ENCODE assay signal across 8 cellular contexts in genomic region chr17:45425125-45425983, GRCh38. TPM values are rescaled to one million over a fixed set of nuclear protein-coding genes. Genes with fewer than 3 reads are reported as not detected.
DNase-seq lines count a peak whose midpoint lies in the region; ATAC-seq, FAIRE-seq and TF ChIP-seq lines count a peak whose summit lies in the region.

No MANE protein-coding gene starts in this region.

- H3K4me1 ChIP-seq in adipocyte (ENCODE audit: control insufficient read depth, insufficient read depth, low read length) (no peaks in the 10 kb centered on the region), upper lobe of right lung (peaks cover 16% of the 10 kb centered on the region)

- no peak overlapping the region for H3K9ac ChIP-seq in adipocyte (ENCODE audit: low read length)

- TF ChIP-seq CTCF in upper lobe of right lung (IDR thresholded peaks at IDR 0.05): peak; percentile 22

- peak; percentile 92 for DNase-seq in ELF-1 (ENCODE audit: low read depth, low spot score)
- peak; percentile 55 for DNase-seq in NCI-H2029 (lab: John Stamatoyannopoulos, UW)
- peak; percentile 66 for DNase-seq in adipocyte (ENCODE audit: low read depth)
- peak; percentile 72 for DNase-seq in iPS-NIHi11 (ENCODE audit: low spot score)
- peak; percentile 91 for DNase-seq in upper lobe of right lung
- no peak for DNase-seq in NCI-H1092 treated with DMSO at 0.1 percent for 48 hours (lab: John Stamatoyannopoulos, UW)
- no peak for DNase-seq in frontal cortex (ENCODE audit: low spot score in 2 of 2)
- DNase-seq in GOT3 (lab: John Stamatoyannopoulos, UW): no peak

- peak; percentile 81 for ATAC-seq in upper lobe of right lung

- H3K27ac ChIP-seq in upper lobe of right lung: peak overlapping the region; percentile 71

- intact Hi-C loops in upper lobe of right lung (cut with DNase I): no loop called here

- H3K36me3 ChIP-seq in adipocyte (ENCODE audit: control insufficient read depth, insufficient read depth, low read length, severe bottlenecking) (no peaks in the 10 kb centered on the region), upper lobe of right lung (no peaks in the 10 kb centered on the region)

- FAIRE-seq in frontal cortex (lab: Jason Lieb, UNC): no peak

- H3K4me3 ChIP-seq in adipocyte (ENCODE audit: low read length) (no peak overlapping the region), upper lobe of right lung (peak overlapping the region; percentile 24)

- H3K27me3 ChIP-seq in adipocyte (replicated peaks; ENCODE audit: control insufficient read depth, insufficient read depth, low read length): peaks cover 2% of the 10 kb centered on the region
- H3K27me3 ChIP-seq in upper lobe of right lung: no peaks in the 10 kb centered on the region

- H3K9me3 ChIP-seq in adipocyte (ENCODE audit: control insufficient read depth, low read length) (no peaks in the 10 kb centered on the region), upper lobe of right lung (no peaks in the 10 kb centered on the region)

RNA-seq across cellular contexts. Expression of gene ARHGAP27, which starts 7.3 kb away (rescaled TPM):
- total RNA-seq in upper lobe of right lung: 73.8 TPM
- 1.2 TPM for total RNA-seq in frontal cortex

Comparison
In these comparisons a context has a peak if more than half of its experiments do, and no peak if none do; other contexts are left out.
1. DNase-seq: peak in ELF-1 (single experiment), NCI-H2029 (single experiment), adipocyte (single experiment), iPS-NIHi11 (single experiment) and upper lobe of right lung (single experiment); none in NCI-H1092 treated with DMSO at 0.1 percent for 48 hours (single experiment), frontal cortex (0 of 2) and GOT3 (single experiment).
2. RNA of gene ARHGAP27, which starts 7.3 kb away (total RNA-seq): 73.8 TPM in upper lobe of right lung (single experiment); 1.2 TPM in frontal cortex (single experiment); every median in the first group is over 10 times any median in the second.